8 cellular contexts compared by ENCODE assay signal in genomic region chr16:1983544-1984346, GRCh38. TPM values are rescaled to one million over a fixed set of nuclear protein-coding genes. Genes with fewer than 3 reads are reported as not detected.
DNase-seq lines count a peak whose midpoint lies in the region; ATAC-seq, FAIRE-seq and TF ChIP-seq lines count a peak whose summit lies in the region.

Gene GFER, plus strand, starts transcription at chr16:1984193. Its CDS starts 26 bp downstream, at chr16:1984219.

- ATAC-seq in HG02798 (IDR thresholded peaks at IDR 0.05; ENCODE audit: poor library complexity, unreplicated experiment) (peak; percentile 91), GM12878 (peak; percentile 91), psoas muscle (peak; percentile 89 to 92 (median 90))

- peak; percentile 72 for TF ChIP-seq CTCF in GM13977 (IDR thresholded peaks at IDR 0.05; ENCODE audit: extremely low read depth, insufficient read depth, missing control alignments)
- TF ChIP-seq CTCF in GM12878 (IDR thresholded peaks at IDR 0.05 in 2 of 3, conservative IDR thresholded peaks at IDR 0.05 in 1 of 3; ENCODE audit: control insufficient read depth in 2 of 3, extremely low read depth in 1 of 3, insufficient read depth in 1 of 3, low read depth in 3 of 3, low read length in 3 of 3) = peak in 2 of 3 experiments; percentile 48 to 53; a peak in 3 of 6 replicates
- TF ChIP-seq CTCF in psoas muscle (IDR thresholded peaks at IDR 0.05) = peak; percentile 41

- peak within 1 kb of the TSS; percentile 80 for H3K9ac ChIP-seq in GM12878 (ENCODE audit: control insufficient read depth, insufficient read depth, low read length)

- H3K4me1 ChIP-seq in GM12878 (ENCODE audit: control insufficient read depth, insufficient read depth, low read length) = peaks cover 28% of the 10 kb centered on the region
- H3K4me1 ChIP-seq in psoas muscle = peaks cover 32% of the 10 kb centered on the region

- POLR2A ChIA-PET in GM12878 (lab: Charles Lee) = interaction anchor here (4.7 kb wide), 1 partner anchor 12 kb away, joined by 21 read pairs; the partner anchor contains the start of gene TBL3

- H3K4me3 ChIP-seq in GM12878 (peak within 1 kb of the TSS; percentile 87), psoas muscle (peak within 1 kb of the TSS; percentile 93)

- H3K4me2 ChIP-seq in GM12878 (ENCODE audit: control insufficient read depth, insufficient read depth) = peak within 1 kb of the TSS; percentile 95

- no peak for TF ChIP-seq RAD21 in GM12878 (IDR thresholded peaks at IDR 0.05; ENCODE audit: insufficient read depth, low read depth, low read length)

- peak within 1 kb of the TSS; percentile 81 for H2AFZ ChIP-seq in GM12878 (ENCODE audit: control insufficient read depth, low read depth, low read length)

- SMC1A ChIA-PET in GM12878 (lab: Charles Lee; ENCODE audit: uncharacterized antibody, unreplicated experiment) = no interaction called here

- intact Hi-C loops in T-helper 1 cell treated with Interleukin-12 subunit alpha and Interleukin-12 subunit beta and Interleukin-4 antibody, amounts not matched to agents 30 ng/mL and 1 ng/mL, for 36 hours (cut with micrococcal nuclease) = loop anchor here (1.0 to 2.0 kb wide), 3 partner anchors 9 to 25 kb away; partner anchors contain the start of genes TBL3 and ZNF598
- intact Hi-C loops in GM12878 (cut with micrococcal nuclease; ENCODE audit: unreplicated experiment) = no loop called here
- intact Hi-C loops in psoas muscle (cut with DNase I) = no loop called here

- CTCF ChIA-PET in GM12878 (lab: Yijun Ruan, JAX) = no interaction called here

- DNase-seq in 8988T (peak; percentile 98), GM13977 (ENCODE audit: low spot score) (peak; percentile 99), NCI-H128 (lab: John Stamatoyannopoulos, UW; ENCODE audit: unreplicated experiment) (peak; percentile 53), GM12878 (ENCODE audit: low read depth, low spot score) (peak; percentile 43), hepatic stellate cell (ENCODE audit: low spot score) (peak; percentile 98), psoas muscle (peak; percentile 91 to 95)

- H3K9me3 ChIP-seq in GM12878 (replicated peaks; ENCODE audit: control insufficient read depth, insufficient read depth, low read length) (no peaks in the 10 kb centered on the region), psoas muscle (no peaks in the 10 kb centered on the region)

- RAD21 ChIA-PET in GM12878 (lab: Charles Lee; ENCODE audit: unreplicated experiment) = interaction anchor here (0.9 to 2.1 kb wide), 3 partner anchors 12 to 157 kb away, joined by 3 to 6 read pairs (median 3); partner anchors contain the start of gene TBL3

- in situ Hi-C loops in GM13977 (cut with MboI; ENCODE audit: low pct_unique_long_range_greater_than_20kb, low sequenced_read_pairs, unreplicated experiment) (no loop called here), GM12878 (cut with MboI) (no loop called here)

- TF ChIP-seq POLR2A in GM12878 (IDR thresholded peaks at IDR 0.05; ENCODE audit: low read depth, low read length) = peak; percentile 87

- no TSS peak for BruUV-seq in GM12878 (replicated peaks; lab: Mats Ljungman, UMichigan)

- no peaks in the 10 kb centered on the region for H4K20me1 ChIP-seq in GM12878 (ENCODE audit: control insufficient read depth, insufficient read depth)

- H3K36me3 ChIP-seq in GM12878 (ENCODE audit: control insufficient read depth in 2 of 2, insufficient read depth in 2 of 2, low read length in 1 of 2) (peaks cover 5 to 7% of the 10 kb centered on the region in 2 experiments; a peak in 3 of 4 replicates), psoas muscle (ENCODE audit: insufficient read depth in 1 of 2, low read depth in 1 of 2) (peaks cover 4 to 29% of the 10 kb centered on the region in 2 donors)

- TF ChIP-seq EP300 in GM12878 (IDR thresholded peaks at IDR 0.05; ENCODE audit: borderline replicate concordance in 1 of 2, control insufficient read depth in 1 of 2, low read depth in 2 of 2, low read length in 2 of 2) = no peak

- H3K27me3 ChIP-seq in GM12878 (replicated peaks in 1 of 2; ENCODE audit: control insufficient read depth in 2 of 2, insufficient read depth in 2 of 2, low read length in 1 of 2) (0 out of 4 replicates have a peak, but pooled peaks cover 0 to 5% of the 10 kb centered on the region in 2 experiments), psoas muscle (ENCODE audit: insufficient read depth in 3 of 3, low read length in 2 of 3) (peaks cover 0 to 8% (median 4%) of the 10 kb centered on the region in 3 donors)

- H3K27ac ChIP-seq in GM12878 (ENCODE audit: control insufficient read depth, insufficient read depth) (no peak within 1 kb of the TSS), psoas muscle (peak within 1 kb of the TSS; percentile 67)

- H3K79me2 ChIP-seq in GM12878 (ENCODE audit: control insufficient read depth, insufficient read depth, low read length) = no peaks in the 10 kb centered on the region; the same call in none of the 2 replicates

- WGBS in GM12878 (ENCODE audit: insufficient coverage, insufficient replicate concordance, low lambda C conversion rate, missing lambda C conversion rate) = under 1% methylated on average over 69 of the region's 109 CpGs
- 0% methylated on average over 55 to 109 of the region's 109 CpGs for WGBS in psoas muscle, 3 donors

- peak; percentile 38 for FAIRE-seq in GM12878 (lab: Jason Lieb, UNC)

TF ChIP-seq in GM12878, 131 proteins besides CTCF, POLR2A, EP300 and RAD21 (continues in another document):
- no peak for TF ChIP-seq GABPA (IDR thresholded peaks at IDR 0.05; ENCODE audit: low read depth)
- TF ChIP-seq, protein P1, sequence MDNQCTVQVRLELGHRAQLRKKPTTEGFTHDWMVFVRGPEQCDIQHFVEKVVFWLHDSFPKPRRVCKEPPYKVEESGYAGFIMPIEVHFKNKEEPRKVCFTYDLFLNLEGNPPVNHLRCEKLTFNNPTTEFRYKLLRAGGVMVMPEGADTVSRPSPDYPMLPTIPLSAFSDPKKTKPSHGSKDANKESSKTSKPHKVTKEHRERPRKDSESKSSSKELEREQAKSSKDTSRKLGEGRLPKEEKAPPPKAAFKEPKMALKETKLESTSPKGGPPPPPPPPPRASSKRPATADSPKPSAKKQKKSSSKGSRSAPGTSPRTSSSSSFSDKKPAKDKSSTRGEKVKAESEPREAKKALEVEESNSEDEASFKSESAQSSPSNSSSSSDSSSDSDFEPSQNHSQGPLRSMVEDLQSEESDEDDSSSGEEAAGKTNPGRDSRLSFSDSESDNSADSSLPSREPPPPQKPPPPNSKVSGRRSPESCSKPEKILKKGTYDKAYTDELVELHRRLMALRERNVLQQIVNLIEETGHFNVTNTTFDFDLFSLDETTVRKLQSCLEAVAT (IDR thresholded peaks at IDR 0.05) = no peak
- TF ChIP-seq PBX3 (IDR thresholded peaks at IDR 0.05; ENCODE audit: insufficient replicate concordance, low read depth, low read length) = no peak
- TF ChIP-seq SP1 (IDR thresholded peaks at IDR 0.05; ENCODE audit: low read depth, low read length) = no peak
- TF ChIP-seq HCFC1 (IDR thresholded peaks at IDR 0.05; ENCODE audit: low read length) = peak; percentile 65
- peak; percentile 57; the same call in 1 of the 2 replicates for TF ChIP-seq BMI1 (IDR thresholded peaks at IDR 0.05; ENCODE audit: borderline replicate concordance)
- no peak for TF ChIP-seq TARDBP (IDR thresholded peaks at IDR 0.05; ENCODE audit: borderline replicate concordance)
- TF ChIP-seq JUNB (IDR thresholded peaks at IDR 0.05) = no peak
- peak; percentile 35; the same call in 1 of the 2 replicates for TF ChIP-seq TBL1XR1 (IDR thresholded peaks at IDR 0.05; ENCODE audit: low read depth, low read length)
- no peak for TF ChIP-seq WRNIP1 (IDR thresholded peaks at IDR 0.05; ENCODE audit: borderline replicate concordance, low read depth, low read length)
- TF ChIP-seq MEF2A (IDR thresholded peaks at IDR 0.05; ENCODE audit: insufficient read depth, low read depth, low read length) = no peak
- TF ChIP-seq ZNF622 (IDR thresholded peaks at IDR 0.05) = no peak
- peak; percentile 55; the same call in 1 of the 2 replicates for TF ChIP-seq RUNX3 (IDR thresholded peaks at IDR 0.05; ENCODE audit: low read length)
- peak; percentile 46 for TF ChIP-seq RELA (IDR thresholded peaks at IDR 0.05; ENCODE audit: borderline replicate concordance, partially characterized antibody)
- no peak for TF ChIP-seq POLR2AphosphoS2 (IDR thresholded peaks at IDR 0.05; ENCODE audit: low read depth, low read length)

RNA-seq across cellular contexts. Expression of gene GFER, which starts in this region (rescaled TPM):
- 26.4 and 32.7 TPM in 2 replicates for total RNA-seq in T-helper 1 cell treated with Interleukin-12 subunit alpha and Interleukin-12 subunit beta and Interleukin-4 antibody, amounts not matched to agents 30 ng/mL and 1 ng/mL, for 36 hours
- total RNA-seq in GM12878 (2013; cell fraction: nucleolus; rRNA removed) = 8.2 and 9.5 TPM in 2 replicates
- total RNA-seq in GM12878 (2014; rRNA removed) (36.6 and 38.2 TPM in 2 replicates), GM12878 (2014; rRNA removed; fragmentation: Illumina TruSeq; extraction: Trizol) (19.8 and 20.7 TPM in 2 replicates), GM12878 (2021) (46.2 and 46.7 TPM in 2 replicates), psoas muscle (10 to 100 TPM; 18.9 to 34.2 (median 28.4) TPM)
- polyA plus RNA-seq in GM12878 (2011; ENCODE audit: low read depth) = 7.5 TPM
- polyA plus RNA-seq in GM12878 (2011; rRNA removed) (13.7 and 24.3 TPM in 2 replicates), GM12878 (2014; fragmentation: Illumina TruSeq; extraction: Trizol) (4.8 and 19.7 TPM in 2 replicates), GM12878 (2014; fragmentation: Nextera tagmentation; extraction: Ambion mirVana) (1 to 10 TPM; 2.4 to 9.2 TPM), GM12878 (2014; rRNA removed) (46.4 and 62.0 TPM in 2 replicates), GM12878 (2016; fragmentation: Nextera tagmentation; extraction: Ambion mirVana) (10 to 100 TPM; 55.8 to 57.7 TPM), psoas muscle (10 to 100 TPM; 40.0 to 53.2 (median 43.5) TPM)
- polyA plus RNA-seq in GM12878 (2011; cell fraction: cytosol; rRNA removed) = 19.6 and 29.9 TPM in 2 replicates
- 22.6 and 24.0 TPM in 2 replicates for polyA plus RNA-seq in GM12878 (2011; cell fraction: nucleus; rRNA removed)
- polyA plus RNA-seq in GM12878 (2012) = 37.0 and 38.1 TPM in 2 replicates
- polyA minus RNA-seq in GM12878 (2011; rRNA and poly(A)+ RNA removed) = 6.9 and 9.4 TPM in 2 replicates
- polyA minus RNA-seq in GM12878 (2011; cell fraction: cytosol; rRNA and poly(A)+ RNA removed) = 13.5 and 13.9 TPM in 2 replicates
- 11.5 and 12.6 TPM in 2 replicates for polyA minus RNA-seq in GM12878 (2011; cell fraction: nucleus; rRNA and poly(A)+ RNA removed)

Comparison
In these comparisons a context has a peak if more than half of its experiments do, and no peak if none do; other contexts are left out.
1. DNase-seq: peak in every context shown above with its lines; median percentile 99 in GM13977; 98 in 8988T; 98 in hepatic stellate cell; 93 in psoas muscle; 53 in NCI-H128; 43 in GM12878.